ENCODE assay signal across 17 cellular contexts in genomic region chr1:148385371-148386030, GRCh38.
DNase-seq lines count a peak whose midpoint lies in the region; ATAC-seq and TF ChIP-seq lines count a peak whose summit lies in the region.
"Had no signal": no experiment of that assay in that cellular context is flagged by ENCODE, and none has a peak within 500 bp of the region (broad histone marks: within the 10 kb centered on the region; RNA-seq: fewer than 3 reads in every experiment).

No MANE protein-coding gene starts in this region.

- H3K9ac ChIP-seq in mesendoderm (ENCODE audit: low read length) = no peak overlapping the region
- H3K9ac ChIP-seq: KMS-11 had no signal

- TF ChIP-seq POLR2A in body of pancreas (IDR thresholded peaks at IDR 0.05) = no peak

- H3K9me2 ChIP-seq in DOHH2 (replicated peaks; ENCODE audit: control insufficient read depth, low read length) = no peaks in the 10 kb centered on the region

- H3K4me1 Mint-ChIP-seq in CD4-positive, CD25-positive, alpha-beta regulatory T cell = peaks cover 15 to 53% (median 36%) of the 10 kb centered on the region in 4 donors
- peaks cover 30% of the 10 kb centered on the region for H3K4me1 Mint-ChIP-seq in WTC11

- DNase-seq in CD4-positive, CD25-positive, alpha-beta regulatory T cell = no peak
- DNase-seq in WTC11 (ENCODE audit: low spot score) = no peak
- peak; percentile 79 for DNase-seq in mesendoderm
- no peak for DNase-seq in body of pancreas
- DNase-seq: activated CD4-positive, alpha-beta T cell treated with anti-CD3 and anti-CD28 coated beads, Interleukin-2, amount 10 ng/mL, durations not matched to agents 24 days and 14 days; Calu3; left colon; mucosa of descending colon; NCI-H1417; NCI-H748 treated with DMSO at 0.1 percent for 48 hours; Peyer's patch; right lobe of liver had no signal

- H3K56ac ChIP-seq in mesendoderm (ENCODE audit: low read length) = peak overlapping the region; percentile 73

- no peak overlapping the region for H2BK5ac ChIP-seq in mesendoderm (ENCODE audit: low read length)

- H3K36me3 ChIP-seq in CD4-positive, CD25-positive, alpha-beta regulatory T cell (ENCODE audit: control insufficient read depth, insufficient read depth, low read length) = no peaks in the 10 kb centered on the region
- H3K36me3 ChIP-seq in DOHH2 (ENCODE audit: control insufficient read depth, low read length) (no peaks in the 10 kb centered on the region), mesendoderm (ENCODE audit: control insufficient read depth, insufficient read depth, low read length) (no peaks in the 10 kb centered on the region), body of pancreas (replicated peaks in 1 of 2; ENCODE audit: insufficient read depth in 1 of 2, low read depth in 2 of 2) (no peaks in the 10 kb centered on the region)
- H3K36me3 ChIP-seq: Peyer's patch, right lobe of liver had no signal

- H3K27ac Mint-ChIP-seq in CD4-positive, CD25-positive, alpha-beta regulatory T cell = peak overlapping the region; percentile 62 to 97 (median 83)
- 0 out of 2 replicates have a peak overlapping the region, but pooled peaks have one; percentile 15 for H3K27ac Mint-ChIP-seq in WTC11
- H3K27ac Mint-ChIP-seq: activated CD4-positive, alpha-beta T cell treated with anti-CD3 and anti-CD28 coated beads, Interleukin-2, amount 10 ng/mL, durations not matched to agents 24 days and 14 days; dendritic cell treated with granulocyte-macrophage colony-stimulating factor and Interleukin-4, amounts not matched to agents 40 ng/mL and 50 ng/mL, for 4 days had no signal

- TF ChIP-seq CTCF in DOHH2 (IDR thresholded peaks at IDR 0.05; ENCODE audit: low read depth, low read length, poor library complexity, severe bottlenecking) = no peak
- no peak for TF ChIP-seq CTCF in WTC11 (IDR thresholded peaks at IDR 0.05)
- TF ChIP-seq CTCF in body of pancreas (IDR thresholded peaks at IDR 0.05) = no peak

- H3K9me3 Mint-ChIP-seq in CD4-positive, CD25-positive, alpha-beta regulatory T cell = no peaks in the 10 kb centered on the region
- H3K9me3 Mint-ChIP-seq in WTC11 = peaks cover 6% of the 10 kb centered on the region; the same call in 1 of the 2 replicates
- H3K9me3 Mint-ChIP-seq: activated CD4-positive, alpha-beta T cell treated with anti-CD3 and anti-CD28 coated beads, Interleukin-2, amount 10 ng/mL, durations not matched to agents 24 days and 14 days; dendritic cell treated with granulocyte-macrophage colony-stimulating factor and Interleukin-4, amounts not matched to agents 40 ng/mL and 50 ng/mL, for 4 days had no signal

- intact Hi-C loops in body of pancreas (cut with DNase I) = no loop called here

- H3K27me3 Mint-ChIP-seq in CD4-positive, CD25-positive, alpha-beta regulatory T cell = peaks cover 9% of the 10 kb centered on the region
- H3K27me3 Mint-ChIP-seq in WTC11 (ENCODE audit: low read depth) = peaks cover 8% of the 10 kb centered on the region
- H3K27me3 Mint-ChIP-seq: activated CD4-positive, alpha-beta T cell treated with anti-CD3 and anti-CD28 coated beads, Interleukin-2, amount 10 ng/mL, durations not matched to agents 24 days and 14 days; dendritic cell treated with granulocyte-macrophage colony-stimulating factor and Interleukin-4, amounts not matched to agents 40 ng/mL and 50 ng/mL, for 4 days had no signal

- H3K9me3 ChIP-seq in CD4-positive, CD25-positive, alpha-beta regulatory T cell (ENCODE audit: control insufficient read depth in 2 of 2, low read length in 2 of 2) = no peaks in the 10 kb centered on the region
- H3K9me3 ChIP-seq in DOHH2 (ENCODE audit: control insufficient read depth, insufficient read depth, low read length) (no peaks in the 10 kb centered on the region), body of pancreas (no peaks in the 10 kb centered on the region)
- H3K9me3 ChIP-seq: mucosa of descending colon, Peyer's patch, right lobe of liver had no signal

- H3K4me3 Mint-ChIP-seq in CD4-positive, CD25-positive, alpha-beta regulatory T cell = peak overlapping the region in 1 of 4 donors; percentile 10
- no peak overlapping the region for H3K4me3 Mint-ChIP-seq in WTC11
- H3K4me3 Mint-ChIP-seq: activated CD4-positive, alpha-beta T cell treated with anti-CD3 and anti-CD28 coated beads, Interleukin-2, amount 10 ng/mL, durations not matched to agents 24 days and 14 days; dendritic cell treated with granulocyte-macrophage colony-stimulating factor and Interleukin-4, amounts not matched to agents 40 ng/mL and 50 ng/mL, for 4 days had no signal

- H3K4ac ChIP-seq in mesendoderm (ENCODE audit: low read depth, low read length) = no peak overlapping the region

- no peak overlapping the region for H3K27ac ChIP-seq in CD4-positive, CD25-positive, alpha-beta regulatory T cell (ENCODE audit: insufficient read depth, low read length, poor library complexity, severe bottlenecking)
- no peak overlapping the region for H3K27ac ChIP-seq in DOHH2 (ENCODE audit: low read depth, low read length)
- peak overlapping the region; percentile 25 for H3K27ac ChIP-seq in mesendoderm (ENCODE audit: low read depth, low read length)
- no peak overlapping the region for H3K27ac ChIP-seq in body of pancreas
- H3K27ac ChIP-seq: KMS-11, right lobe of liver had no signal

- H4K8ac ChIP-seq in mesendoderm (ENCODE audit: low read depth, low read length) = no peak overlapping the region

- CTCF ChIA-PET in WTC11 (lab: Charles Lee) = no interaction called here

- no peak overlapping the region for H2BK120ac ChIP-seq in mesendoderm (ENCODE audit: low read depth, low read length)

- H3K4me2 ChIP-seq in DOHH2 (ENCODE audit: low read length) = peak overlapping the region; percentile 21
- H3K4me2 ChIP-seq in mesendoderm (ENCODE audit: low read length) = no peak overlapping the region
- H3K4me2 ChIP-seq: KMS-11 had no signal

- H3K4me1 ChIP-seq in CD4-positive, CD25-positive, alpha-beta regulatory T cell (ENCODE audit: control insufficient read depth, insufficient read depth, low read length, poor library complexity, severe bottlenecking) = peaks cover 8% of the 10 kb centered on the region
- H3K4me1 ChIP-seq in DOHH2 (ENCODE audit: control insufficient read depth, low read length) (peaks cover 24% of the 10 kb centered on the region), mesendoderm (ENCODE audit: control insufficient read depth, low read depth, low read length) (peaks cover 2% of the 10 kb centered on the region), body of pancreas (no peaks in the 10 kb centered on the region)
- H3K4me1 ChIP-seq: right lobe of liver had no signal

- no peaks in the 10 kb centered on the region for H3K27me3 ChIP-seq in CD4-positive, CD25-positive, alpha-beta regulatory T cell (ENCODE audit: control insufficient read depth, insufficient read depth, low read length)
- no peaks in the 10 kb centered on the region for H3K27me3 ChIP-seq in DOHH2 (ENCODE audit: control insufficient read depth, low read length)
- H3K27me3 ChIP-seq in mesendoderm (ENCODE audit: insufficient read depth, low read length, poor library complexity) = no peaks in the 10 kb centered on the region
- no peaks in the 10 kb centered on the region for H3K27me3 ChIP-seq in body of pancreas
- H3K27me3 ChIP-seq: Peyer's patch, right lobe of liver had no signal

- H4K20me1 ChIP-seq in DOHH2 (ENCODE audit: control insufficient read depth, insufficient read depth, low read depth, low read length) = no peaks in the 10 kb centered on the region

- no peak overlapping the region for H2BK15ac ChIP-seq in mesendoderm (replicated peaks; ENCODE audit: low read depth)

- no peaks in the 10 kb centered on the region for H3K79me2 ChIP-seq in DOHH2 (ENCODE audit: control insufficient read depth, low read length)
- no peaks in the 10 kb centered on the region for H3K79me2 ChIP-seq in mesendoderm (ENCODE audit: control insufficient read depth, insufficient read depth, low read length)

- no peak overlapping the region for H3K4me3 ChIP-seq in CD4-positive, CD25-positive, alpha-beta regulatory T cell (ENCODE audit: low read depth, low read length)
- H3K4me3 ChIP-seq in DOHH2 (ENCODE audit: low read length) (no peak overlapping the region), mesendoderm (ENCODE audit: low read length) (no peak overlapping the region), body of pancreas (no peak overlapping the region)
- H3K4me3 ChIP-seq: mucosa of descending colon, Peyer's patch, right lobe of liver had no signal

- no peak overlapping the region for H4K5ac ChIP-seq in mesendoderm (ENCODE audit: low read length)

- no peak overlapping the region for H3K18ac ChIP-seq in mesendoderm (ENCODE audit: low read length)

- H3F3A ChIP-seq in DOHH2 (ENCODE audit: control insufficient read depth, insufficient read depth) = 0 out of 2 replicates have a peak, but pooled peaks cover 5% of the 10 kb centered on the region

- POLR2A ChIA-PET in WTC11 (lab: Charles Lee) = no interaction called here

- no peak overlapping the region for H3K23ac ChIP-seq in mesendoderm (ENCODE audit: low read length)

- H2AK5ac ChIP-seq in mesendoderm (ENCODE audit: low read length) = no peak overlapping the region

- WGBS in mesendoderm (ENCODE audit: extremely low coverage, insufficient coverage, low lambda C conversion rate) = no CpG with 5 or more reads among the region's 4 CpGs
- WGBS in body of pancreas, 2 donors = 54 to 57% methylated on average over 4 of the region's 4 CpGs

- no peak for ATAC-seq in CD4-positive, CD25-positive, alpha-beta regulatory T cell (ENCODE audit: low read depth in 2 of 2)
- ATAC-seq in WTC11 (no peak), body of pancreas (no peak), GM21390 (IDR thresholded peaks at IDR 0.05; ENCODE audit: unreplicated experiment) (no peak)
- no peak for ATAC-seq in activated CD4-positive, CD25-positive, alpha-beta regulatory T cell treated with anti-CD3 and anti-CD28 coated beads, Interleukin-2, amount 50 U/mL, for 24 hours
- ATAC-seq: left colon, mucosa of descending colon had no signal

- no peaks in the 10 kb centered on the region for H3K36me3 Mint-ChIP-seq in CD4-positive, CD25-positive, alpha-beta regulatory T cell
- no peaks in the 10 kb centered on the region for H3K36me3 Mint-ChIP-seq in WTC11

- H3K79me1 ChIP-seq in mesendoderm (ENCODE audit: low read length) = no peaks in the 10 kb centered on the region

TF ChIP-seq in WTC11, 78 proteins besides CTCF, POLR2A, EP300 and RAD21:
- TF ChIP-seq MXD4 (CRISPR knock-in tag; IDR thresholded peaks at IDR 0.05; ENCODE audit: borderline replicate concordance) = no peak
